Comparison of ENCODE assay signal across 8 cellular contexts in the genomic region with DNA sequence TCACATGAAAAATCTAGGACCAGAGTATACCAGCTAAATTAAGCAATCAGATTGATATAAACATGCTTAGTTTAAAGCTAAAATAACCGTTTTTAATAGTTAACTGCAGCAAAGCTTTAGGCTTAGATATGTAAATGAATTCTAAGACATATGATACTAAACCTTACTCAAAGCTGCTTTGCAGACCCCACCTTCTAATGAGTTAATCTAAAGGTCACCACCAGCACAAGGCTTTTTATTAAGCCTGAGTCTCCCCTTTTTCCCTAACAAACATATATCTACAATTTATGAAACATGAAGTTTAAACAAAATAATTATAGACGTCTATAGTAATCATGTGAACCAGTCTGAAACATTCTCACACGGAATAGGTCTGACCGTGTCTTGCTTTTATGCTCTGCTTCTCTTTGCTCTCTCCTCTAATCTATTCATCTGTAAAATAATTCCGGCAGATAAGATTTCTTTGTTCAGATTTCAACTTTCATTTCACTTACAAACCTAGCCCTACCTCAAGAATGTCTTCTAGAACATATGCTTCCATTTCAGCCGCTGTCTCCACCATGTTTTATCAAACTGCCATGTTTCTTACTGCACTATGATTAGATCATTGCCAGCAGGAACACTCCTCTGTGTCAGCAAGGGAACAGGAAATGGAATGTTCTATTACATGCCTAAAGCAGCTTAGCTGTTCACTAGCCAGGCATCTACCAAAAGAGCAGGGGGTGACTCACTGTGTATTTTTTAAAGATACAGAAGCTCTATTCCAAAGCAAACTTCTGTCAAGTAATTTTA.
A peak's percentile ranks its signal among the peaks of the same experiment; 100 is the strongest.
DNase-seq lines count a peak whose midpoint lies in the region; ATAC-seq lines count a peak whose summit lies in the region.

No MANE protein-coding gene starts in this region.

- H3K27me3 ChIP-seq in layer of hippocampus (ENCODE audit: control insufficient read depth, insufficient read depth, low read length): no peaks in the 10 kb centered on the region

- ATAC-seq in GM18511 (IDR thresholded peaks at IDR 0.05; ENCODE audit: unreplicated experiment) (peak; percentile 98), HG02973 (IDR thresholded peaks at IDR 0.05; ENCODE audit: unreplicated experiment) (peak; percentile 99)

- H3K27ac ChIP-seq in layer of hippocampus (ENCODE audit: low read depth, low read length): peak overlapping the region; percentile 69

- DNase-seq in AG08396 (ENCODE audit: low spot score) (peak; percentile 81), NCI-H1694 treated with DMSO at 0.1 percent for 48 hours (lab: John Stamatoyannopoulos, UW) (peak; percentile 75), T-helper 9 cell (peak; percentile 27), cerebellar nuclear complex (lab: John Stamatoyannopoulos, UW) (peak; percentile 39 to 81)
- peak; percentile 68 for DNase-seq in stimulated activated CD4-positive, alpha-beta T cell treated with anti-CD3 and anti-CD28 coated beads, Interleukin-4, amount 100 ng/mL, for 24 hours

Comparison
In these comparisons a context has a peak if more than half of its experiments do, and no peak if none do; other contexts are left out.
1. Peak in every context shown above with its lines: DNase-seq, ATAC-seq and H3K27ac ChIP-seq.
2. DNase-seq: peak in every context shown above with its lines; median percentile 81 in AG08396; 75 in NCI-H1694 treated with DMSO at 0.1 percent for 48 hours; 68 in stimulated activated CD4-positive, alpha-beta T cell treated with anti-CD3 and anti-CD28 coated beads, Interleukin-4, amount 100 ng/mL, for 24 hours; 60 in cerebellar nuclear complex; 27 in T-helper 9 cell.